Comparison of ENCODE assay signal across 8 cellular contexts in the genomic region with DNA sequence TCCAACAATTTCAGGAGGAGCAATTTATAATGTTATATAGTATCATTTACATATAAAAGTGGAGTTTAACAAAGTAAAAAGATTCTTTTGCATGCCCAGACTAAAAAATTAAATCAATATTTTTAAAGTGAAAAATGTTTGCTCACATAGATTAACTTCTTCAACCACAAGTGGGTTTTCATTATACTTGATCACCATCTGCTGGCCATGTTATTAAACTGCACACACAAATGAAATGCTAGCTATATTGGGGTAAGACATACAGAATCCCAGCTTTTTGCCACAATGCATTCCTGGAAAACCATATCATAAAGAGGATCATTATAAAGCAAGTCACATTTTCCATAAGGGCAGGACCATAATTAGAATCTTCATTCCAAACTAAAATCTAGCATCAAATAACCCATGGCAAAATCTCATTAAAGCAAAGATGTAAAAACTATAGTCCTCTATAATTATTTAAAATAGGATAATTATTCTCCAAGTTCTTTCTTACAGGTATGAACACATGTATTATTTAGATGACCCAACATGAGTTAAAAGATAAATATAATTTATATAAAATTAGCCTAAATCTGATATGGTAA. TPM values are rescaled to one million over a fixed set of nuclear protein-coding genes. Genes with fewer than 3 reads are reported as not detected.
A peak's percentile ranks its signal among the peaks of the same experiment; 100 is the strongest.
DNase-seq lines count a peak whose midpoint lies in the region; ATAC-seq and TF ChIP-seq lines count a peak whose summit lies in the region.

No MANE protein-coding gene starts in this region.

- peak; percentile 70 for TF ChIP-seq CTCF in GM10266 (IDR thresholded peaks at IDR 0.05; ENCODE audit: control insufficient read depth, insufficient read depth, low read depth, missing control alignments)
- TF ChIP-seq CTCF in adrenal gland (IDR thresholded peaks at IDR 0.05): peak; percentile 37 to 87 (median 80)
- TF ChIP-seq CTCF in thoracic aorta (IDR thresholded peaks at IDR 0.05): peak; percentile 69

- ATAC-seq in thoracic aorta (ENCODE audit: insufficient number of reproducible peaks, low FRiP score, low read depth) (no peak), GM18858 (IDR thresholded peaks at IDR 0.05; ENCODE audit: unreplicated experiment) (no peak)

- H3K4me1 ChIP-seq in adrenal gland (replicated peaks in 1 of 2): no peaks in the 10 kb centered on the region
- H3K4me1 ChIP-seq in thoracic aorta (ENCODE audit: control insufficient read depth in 1 of 2, low read depth in 2 of 2): no peaks in the 10 kb centered on the region

- DNase-seq in AG08396 (ENCODE audit: low spot score) (peak; percentile 47), GM10266 (ENCODE audit: extremely low spot score) (peak; percentile 44), NCI-H1930 (lab: John Stamatoyannopoulos, UW) (peak; percentile 13 to 49), adrenal gland (peak in 3 of 7 donors; percentile 4 to 25 (median 19)), iPS-NIHi11 (ENCODE audit: low spot score) (peak; percentile 56), thoracic aorta (ENCODE audit: low spot score) (no peak), NK-92 (lab: John Stamatoyannopoulos, UW; ENCODE audit: unreplicated experiment) (no peak)

- H3K4me3 ChIP-seq in adrenal gland (no peak overlapping the region), thoracic aorta (no peak overlapping the region)

- no peaks in the 10 kb centered on the region for H3K9me3 ChIP-seq in adrenal gland (replicated peaks in 1 of 3)
- H3K9me3 ChIP-seq in thoracic aorta: no peaks in the 10 kb centered on the region

- no peaks in the 10 kb centered on the region for H3K27me3 ChIP-seq in adrenal gland
- H3K27me3 ChIP-seq in thoracic aorta (replicated peaks; ENCODE audit: insufficient read depth): no peaks in the 10 kb centered on the region

- H3K27ac ChIP-seq in adrenal gland (no peak overlapping the region), thoracic aorta (no peak overlapping the region)

- TF ChIP-seq POLR2A in adrenal gland (IDR thresholded peaks at IDR 0.05): no peak

- intact Hi-C loops in adrenal gland (cut with DNase I): loop anchor here in 1 of 2 donors (10.0 kb wide), 1 partner anchor 871 kb away; no protein-coding TSS in a partner anchor

- H3K36me3 ChIP-seq in adrenal gland (replicated peaks in 1 of 2) (no peaks in the 10 kb centered on the region), thoracic aorta (no peaks in the 10 kb centered on the region)

RNA-seq across cellular contexts. Expression of a gene that starts 26.3 kb away (rescaled TPM):
- 10 to 100 TPM in 2 of 8 donors, 1 to 10 TPM in 6; 4.2 to 24.1 (median 9.5) TPM for total RNA-seq in adrenal gland
- 10 to 100 TPM in 2 of 3 donors, 1 to 10 TPM in 1; 6.4 to 13.5 (median 10.1) TPM for polyA plus RNA-seq in adrenal gland
- total RNA-seq in thoracic aorta: 10 to 100 TPM; 13.4 to 19.0 TPM

Comparison
In these comparisons a context has a peak if more than half of its experiments do, and no peak if none do; other contexts are left out.
1. DNase-seq: peak in AG08396 (single experiment), GM10266 (single experiment), NCI-H1930 (2 of 2) and iPS-NIHi11 (single experiment); none in thoracic aorta (single experiment) and NK-92 (single experiment).
2. Peak in every context shown above with its lines, with median percentiles within 50 percentile points of each other: CTCF ChIP-seq.